ENCODE assay signal across 19 cellular contexts in genomic region chr4:128855656-128856055, GRCh38.
"Had no signal": no experiment of that assay in that cellular context is flagged by ENCODE, and none has a peak within 500 bp of the region (broad histone marks: within the 10 kb centered on the region; RNA-seq: fewer than 3 reads in every experiment).

No MANE protein-coding gene starts in this region.

- H3K9me3 ChIP-seq: body of pancreas, esophagus squamous epithelium, lower lobe of right lung, vagina had no signal

- H3K9me3 Mint-ChIP-seq: activated T-cell treated with anti-CD3 and anti-CD28 coated beads, Interleukin-2, amount 50 U/mL, for 4 hours; effector memory CD8-positive, alpha-beta T cell; stimulated activated naive CD8-positive, alpha-beta T cell treated with anti-CD3 and anti-CD28 coated beads, Interleukin-15, Interleukin-2, amounts not matched to agents 100 ng/mL and 50 ng/mL, for 24 hours had no signal

- H3K4me3 ChIP-seq: body of pancreas, esophagus squamous epithelium, hepatocyte, lower lobe of right lung, vagina had no signal

- H3K4me2 ChIP-seq: hepatocyte had no signal

- H2AFZ ChIP-seq: hepatocyte had no signal

- H3K4me3 Mint-ChIP-seq: activated naive CD8-positive, alpha-beta T cell; activated T-cell treated with anti-CD3 and anti-CD28 coated beads, Interleukin-2, amount 50 U/mL, for 4 hours; stimulated activated naive CD8-positive, alpha-beta T cell treated with anti-CD3 and anti-CD28 coated beads, Interleukin-15, Interleukin-2, amounts not matched to agents 100 ng/mL and 50 ng/mL, for 24 hours had no signal

- H3K27me3 Mint-ChIP-seq: activated naive CD8-positive, alpha-beta T cell; effector memory CD8-positive, alpha-beta T cell; stimulated activated naive CD8-positive, alpha-beta T cell treated with anti-CD3 and anti-CD28 coated beads, Interleukin-15, Interleukin-2, amounts not matched to agents 100 ng/mL and 50 ng/mL, for 24 hours had no signal

- DNase-seq: activated CD4-positive, alpha-beta T cell treated with anti-CD3 and anti-CD28 coated beads for 48 hours; activated CD4-positive, CD25-positive, alpha-beta regulatory T cell; activated CD8-positive, alpha-beta memory T cell treated with anti-CD3 and anti-CD28 coated beads, Interleukin-2, amount 50 U/mL, for 4 hours; activated effector memory CD4-positive, alpha-beta T cell treated with Interleukin-2 at 50 U/mL for 16 hours; activated T-cell treated with anti-CD3 and anti-CD28 coated beads, Interleukin-2, amount 50 U/mL, for 4 hours; body of pancreas; effector memory CD8-positive, alpha-beta T cell; esophagus squamous epithelium; left colon; lower lobe of right lung; retina; stimulated activated CD4-positive, alpha-beta T cell treated with anti-CD3 and anti-CD28 coated beads, Interleukin-12 subunit alpha, Interleukin-12 subunit beta, amount 100 ng/mL, for 4 hours; stimulated activated CD4-positive, alpha-beta T cell treated with anti-CD3 and anti-CD28 coated beads, Interleukin-1b, Interleukin-23, amount 100 ng/mL, for 48 hours; stimulated activated CD8-positive, alpha-beta memory T cell treated with anti-CD3 and anti-CD28 coated beads, Interleukin-4, amount 100 ng/mL, for 48 hours; trophoblast cell had no signal

- ATAC-seq: activated T-cell treated with anti-CD3 and anti-CD28 coated beads, Interleukin-2, amount 50 U/mL, for 4 hours; body of pancreas; effector memory CD8-positive, alpha-beta T cell; left colon; lower lobe of right lung had no signal

- H3K27me3 ChIP-seq: body of pancreas, esophagus squamous epithelium, hepatocyte, vagina had no signal

- H3K27ac Mint-ChIP-seq: stimulated activated naive CD8-positive, alpha-beta T cell treated with anti-CD3 and anti-CD28 coated beads, Interleukin-15, Interleukin-2, amounts not matched to agents 100 ng/mL and 50 ng/mL, for 24 hours had no signal

- H3K27ac ChIP-seq: body of pancreas, esophagus squamous epithelium, hepatocyte, lower lobe of right lung, vagina had no signal
